Comparison of ENCODE assay signal across 8 cellular contexts in the genomic region with DNA sequence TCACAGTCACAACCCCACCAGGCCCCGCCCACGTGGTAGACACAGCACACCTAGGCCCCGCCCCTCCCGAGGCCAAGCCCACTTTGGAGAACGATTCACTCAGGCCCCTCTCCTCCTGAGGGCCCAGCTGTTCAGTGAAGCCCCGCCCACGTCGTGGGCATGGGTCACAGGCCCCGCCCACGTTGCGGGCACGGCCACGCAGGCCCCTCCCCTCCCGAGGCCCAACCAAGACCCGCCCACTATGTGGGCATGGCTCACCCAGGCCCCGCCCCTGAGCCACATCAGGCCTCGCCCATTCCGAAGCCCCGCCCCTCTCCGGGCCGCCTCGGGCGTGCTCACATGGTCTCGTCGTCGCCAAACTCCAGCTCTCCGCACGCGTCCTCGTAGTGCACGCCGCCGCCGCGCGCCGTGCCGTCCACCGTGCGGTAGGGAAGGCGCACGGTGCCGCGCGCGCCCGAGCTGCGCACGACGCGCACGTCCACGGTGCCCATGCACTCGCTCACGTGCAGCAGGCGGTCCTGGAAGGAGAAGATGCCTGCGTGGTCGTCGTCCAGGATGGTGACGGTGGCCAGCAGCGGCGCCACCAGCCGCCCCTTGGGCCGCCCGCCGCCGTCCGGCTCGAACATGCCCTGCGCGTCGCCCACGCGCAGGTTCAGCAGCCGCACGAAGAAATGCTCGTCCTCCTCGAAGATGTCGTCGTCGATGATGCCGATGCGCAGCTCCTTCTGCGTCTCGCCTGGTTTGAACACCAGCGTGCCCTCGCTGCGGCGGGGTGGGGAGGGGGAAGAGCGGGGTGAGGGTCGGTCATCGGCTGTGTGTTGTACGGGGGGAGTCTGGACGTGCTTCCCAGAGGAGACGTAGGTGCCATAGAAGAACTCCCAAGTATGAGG. TPM values are rescaled to one million over a fixed set of nuclear protein-coding genes. Genes with fewer than 3 reads are reported as not detected.
DNase-seq lines count a peak whose midpoint lies in the region; ATAC-seq, FAIRE-seq and TF ChIP-seq lines count a peak whose summit lies in the region.

No MANE protein-coding gene starts in this region.

- H3K27me3 ChIP-seq in astrocyte (ENCODE audit: insufficient read depth, low read length): peaks cover 66% of the 10 kb centered on the region

- H3K27ac ChIP-seq in astrocyte (ENCODE audit: low read depth, low read length): no peak overlapping the region

- ATAC-seq in HG02588 (IDR thresholded peaks at IDR 0.05; ENCODE audit: unreplicated experiment) (no peak), GM19395 (IDR thresholded peaks at IDR 0.05; ENCODE audit: unreplicated experiment) (no peak)

- peaks cover 9% of the 10 kb centered on the region for H3K4me1 ChIP-seq in astrocyte (ENCODE audit: insufficient read depth, low read length)

- no peak for TF ChIP-seq CTCF in astrocyte (IDR thresholded peaks at IDR 0.05; ENCODE audit: insufficient read depth, low read depth, low read length)

- H3K4me2 ChIP-seq in astrocyte (ENCODE audit: low read length): peak overlapping the region; percentile 60

- H3K9ac ChIP-seq in astrocyte (ENCODE audit: low read length): no peak overlapping the region

- H4K20me1 ChIP-seq in astrocyte (ENCODE audit: insufficient read depth, low read length): no peaks in the 10 kb centered on the region

- H3K36me3 ChIP-seq in astrocyte (ENCODE audit: insufficient read depth, low read length): no peaks in the 10 kb centered on the region

- H3K27ac Mint-ChIP-seq in astrocyte (ENCODE audit: unreplicated experiment): no peak overlapping the region

- no peak for FAIRE-seq in astrocyte (lab: Jason Lieb, UNC)

- H3K9me3 ChIP-seq in astrocyte (ENCODE audit: insufficient read depth, low read depth, low read length) (peaks cover 3% of the 10 kb centered on the region), iPS-18c (ENCODE audit: control insufficient read depth, insufficient read depth, low read length) (no peaks in the 10 kb centered on the region)

- peaks cover 62% of the 10 kb centered on the region for H3K27me3 Mint-ChIP-seq in astrocyte (ENCODE audit: low read depth, unreplicated experiment)

- H3K9me3 Mint-ChIP-seq in astrocyte (ENCODE audit: unreplicated experiment): peaks cover 4% of the 10 kb centered on the region

- peak overlapping the region; percentile 69 for H2AFZ ChIP-seq in astrocyte (ENCODE audit: low read depth, low read length)

- H3K4me1 Mint-ChIP-seq in astrocyte (ENCODE audit: low read depth, unreplicated experiment): peaks cover 8% of the 10 kb centered on the region

- DNase-seq in NCI-H2029 (lab: John Stamatoyannopoulos, UW) (peak; percentile 23), NCI-H2029 treated with DMSO at 0.1 percent for 48 hours (lab: John Stamatoyannopoulos, UW) (no peak), T follicular helper cell (ENCODE audit: low read depth) (peak; percentile 39), astrocyte (ENCODE audit: low read depth) (no peak)
- peak; percentile 25 for DNase-seq in stimulated activated CD4-positive, alpha-beta T cell treated with anti-CD3 and anti-CD28 coated beads, Interleukin-2, amount 100 ng/mL, for 4 hours (ENCODE audit: low read depth)

- H3K4me3 Mint-ChIP-seq in astrocyte (ENCODE audit: unreplicated experiment): peak overlapping the region; percentile 71

- H3K79me2 ChIP-seq in astrocyte (ENCODE audit: insufficient read depth, low read length): no peaks in the 10 kb centered on the region

- H3K4me3 ChIP-seq in astrocyte (ENCODE audit: insufficient read depth, low read depth, low read length) (no peak overlapping the region), iPS-18c (ENCODE audit: insufficient read depth, low read depth, low read length) (peak overlapping the region; percentile 73)

- peaks cover 3% of the 10 kb centered on the region for H3K36me3 Mint-ChIP-seq in astrocyte (ENCODE audit: low read depth, unreplicated experiment)

RNA-seq across cellular contexts. Expression of a gene that starts 24.0 kb away (rescaled TPM):
- total RNA-seq in astrocyte: 3.3 and 9.6 TPM in 2 replicates

RNA-seq across cellular contexts. Expression of a gene that starts 28.4 kb away (rescaled TPM):
- total RNA-seq in astrocyte: 71.1 and 93.7 TPM in 2 replicates

RNA-seq across cellular contexts. Expression of a gene that starts 36.3 kb away (rescaled TPM):
- total RNA-seq in astrocyte: 13.2 and 15.9 TPM in 2 replicates

Comparison
In these comparisons a context has a peak if more than half of its experiments do, and no peak if none do; other contexts are left out.
1. DNase-seq: peak in NCI-H2029 (single experiment), T follicular helper cell (single experiment) and stimulated activated CD4-positive, alpha-beta T cell treated with anti-CD3 and anti-CD28 coated beads, Interleukin-2, amount 100 ng/mL, for 4 hours (single experiment); none in NCI-H2029 treated with DMSO at 0.1 percent for 48 hours (single experiment) and astrocyte (single experiment).